1 cellular context compared by ENCODE assay signal in genomic region chr11:12154871-12155668, GRCh38.
A peak's percentile ranks its signal among the peaks of the same experiment; 100 is the strongest.
TF ChIP-seq lines count a peak whose summit lies in the region.

No MANE protein-coding gene starts in this region.

TF ChIP-seq in K562, 482 proteins besides CTCF, POLR2A, EP300 and RAD21:
- TF ChIP-seq AFF1 (IDR thresholded peaks at IDR 0.05; ENCODE audit: low read depth in 1 of 2, partially characterized antibody in 2 of 2), result peak in 1 of 2 experiments; percentile 37
- TF ChIP-seq TRIM24 (IDR thresholded peaks at IDR 0.05), result 0 out of 4 replicates have a peak, but pooled peaks of 1 of the 2 experiments have one; percentile 11
- no peak for TF ChIP-seq ERF (CRISPR knock-in tag; IDR thresholded peaks at IDR 0.05)
- no peak for TF ChIP-seq ARHGAP35 (IDR thresholded peaks at IDR 0.05; ENCODE audit: partially characterized antibody)
- 0 out of 2 replicates have a peak, but pooled peaks have one; percentile 21 for TF ChIP-seq ZNF717 (CRISPR knock-in tag; IDR thresholded peaks at IDR 0.05)
- TF ChIP-seq PHF20 (IDR thresholded peaks at IDR 0.05; ENCODE audit: partially characterized antibody), result peak; percentile 86
- no peak for TF ChIP-seq ZNF280A (IDR thresholded peaks at IDR 0.05; ENCODE audit: low read depth, partially characterized antibody)
- 0 out of 2 replicates have a peak, but pooled peaks have one; percentile 38 for TF ChIP-seq SLC30A9 (CRISPR knock-in tag; IDR thresholded peaks at IDR 0.05)
- TF ChIP-seq BRCA1 (IDR thresholded peaks at IDR 0.05), result no peak
- TF ChIP-seq BRCA1 (CRISPR knock-in tag; IDR thresholded peaks at IDR 0.05), result no peak
- no peak for TF ChIP-seq SMARCC2 (IDR thresholded peaks at IDR 0.05; ENCODE audit: low read depth)
- TF ChIP-seq ZNF212 (CRISPR knock-in tag; IDR thresholded peaks at IDR 0.05), result no peak
- TF ChIP-seq, protein P1, sequence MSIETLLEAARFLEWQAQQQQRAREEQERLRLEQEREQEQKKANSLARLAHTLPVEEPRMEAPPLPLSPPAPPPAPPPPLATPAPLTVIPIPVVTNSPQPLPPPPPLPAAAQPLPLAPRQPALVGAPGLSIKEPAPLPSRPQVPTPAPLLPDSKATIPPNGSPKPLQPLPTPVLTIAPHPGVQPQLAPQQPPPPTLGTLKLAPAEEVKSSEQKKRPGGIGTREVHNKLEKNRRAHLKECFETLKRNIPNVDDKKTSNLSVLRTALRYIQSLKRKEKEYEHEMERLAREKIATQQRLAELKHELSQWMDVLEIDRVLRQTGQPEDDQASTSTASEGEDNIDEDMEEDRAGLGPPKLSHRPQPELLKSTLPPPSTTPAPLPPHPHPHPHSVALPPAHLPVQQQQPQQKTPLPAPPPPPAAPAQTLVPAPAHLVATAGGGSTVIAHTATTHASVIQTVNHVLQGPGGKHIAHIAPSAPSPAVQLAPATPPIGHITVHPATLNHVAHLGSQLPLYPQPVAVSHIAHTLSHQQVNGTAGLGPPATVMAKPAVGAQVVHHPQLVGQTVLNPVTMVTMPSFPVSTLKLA (conservative IDR thresholded peaks at IDR 0.05), result no peak
- no peak for TF ChIP-seq ADNP (tag; IDR thresholded peaks at IDR 0.05)
- no peak for TF ChIP-seq ZNF764 (CRISPR knock-in tag; IDR thresholded peaks at IDR 0.05; ENCODE audit: low read depth)
- peak; percentile 42; the same call in 1 of the 2 replicates for TF ChIP-seq LEF1 (IDR thresholded peaks at IDR 0.05)
- TF ChIP-seq ARID2 (IDR thresholded peaks at IDR 0.05), result peak; percentile 99
- TF ChIP-seq KLF6 (CRISPR knock-in tag; IDR thresholded peaks at IDR 0.05; ENCODE audit: borderline replicate concordance), result no peak
- peak in 1 of 2 experiments; percentile 99; a peak in 2 of 4 replicates for TF ChIP-seq KDM1A (IDR thresholded peaks at IDR 0.05)
- TF ChIP-seq POLR3G (IDR thresholded peaks at IDR 0.05; ENCODE audit: extremely low read depth, insufficient read length, insufficient replicate concordance), result no peak
- TF ChIP-seq YY1 (IDR thresholded peaks at IDR 0.05; ENCODE audit: borderline replicate concordance in 1 of 3, control insufficient read depth in 1 of 3, extremely low read depth in 1 of 3, insufficient read depth in 3 of 3, insufficient read length in 1 of 3, insufficient replicate concordance in 2 of 3, low read depth in 1 of 3, low read length in 2 of 3), result no peak
- TF ChIP-seq, protein P2, sequence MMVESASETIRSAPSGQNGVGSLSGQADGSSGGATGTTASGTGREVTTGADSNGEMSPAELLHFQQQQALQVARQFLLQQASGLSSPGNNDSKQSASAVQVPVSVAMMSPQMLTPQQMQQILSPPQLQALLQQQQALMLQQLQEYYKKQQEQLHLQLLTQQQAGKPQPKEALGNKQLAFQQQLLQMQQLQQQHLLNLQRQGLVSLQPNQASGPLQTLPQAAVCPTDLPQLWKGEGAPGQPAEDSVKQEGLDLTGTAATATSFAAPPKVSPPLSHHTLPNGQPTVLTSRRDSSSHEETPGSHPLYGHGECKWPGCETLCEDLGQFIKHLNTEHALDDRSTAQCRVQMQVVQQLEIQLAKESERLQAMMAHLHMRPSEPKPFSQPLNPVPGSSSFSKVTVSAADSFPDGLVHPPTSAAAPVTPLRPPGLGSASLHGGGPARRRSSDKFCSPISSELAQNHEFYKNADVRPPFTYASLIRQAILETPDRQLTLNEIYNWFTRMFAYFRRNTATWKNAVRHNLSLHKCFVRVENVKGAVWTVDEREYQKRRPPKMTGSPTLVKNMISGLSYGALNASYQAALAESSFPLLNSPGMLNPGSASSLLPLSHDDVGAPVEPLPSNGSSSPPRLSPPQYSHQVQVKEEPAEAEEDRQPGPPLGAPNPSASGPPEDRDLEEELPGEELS (CRISPR knock-in tag; IDR thresholded peaks at IDR 0.05; ENCODE audit: borderline replicate concordance), result no peak
- no peak for TF ChIP-seq ZNF75A (CRISPR knock-in tag; IDR thresholded peaks at IDR 0.05)
- TF ChIP-seq NFRKB (IDR thresholded peaks at IDR 0.05; ENCODE audit: low read depth), result 0 out of 2 replicates have a peak, but pooled peaks have one; percentile 68
- no peak for TF ChIP-seq MEF2D (tag; conservative IDR thresholded peaks at IDR 0.05; ENCODE audit: low read depth)
- TF ChIP-seq NCOR1 (IDR thresholded peaks at IDR 0.05), result peak; percentile 41; the same call in 1 of the 2 replicates
- TF ChIP-seq PREB (CRISPR knock-in tag; IDR thresholded peaks at IDR 0.05), result no peak
- no peak for TF ChIP-seq HMG20A (CRISPR knock-in tag; conservative IDR thresholded peaks at IDR 0.05)
- TF ChIP-seq SIX5 (IDR thresholded peaks at IDR 0.05; ENCODE audit: borderline replicate concordance in 1 of 2, insufficient read depth in 1 of 2, low read depth in 1 of 2, low read length in 2 of 2), result no peak
